In genomic region chr17:69511244-69511643, GRCh38 we compare ENCODE assay signal across 1 cellular context.
TF ChIP-seq lines count a peak whose summit lies in the region.

No MANE protein-coding gene starts in this region.

TF ChIP-seq in GM23338, 12 proteins besides CTCF, POLR2A, EP300 and RAD21 (continued from another document):
- TF ChIP-seq ZNF462 (CRISPR knock-in tag; IDR thresholded peaks at IDR 0.05) (no peak), ETS1 (IDR thresholded peaks at IDR 0.05) (no peak), JUNB (IDR thresholded peaks at IDR 0.05; ENCODE audit: unreplicated experiment) (no peak)
